ENCODE assay signal across 17 cellular contexts in the genomic region with DNA sequence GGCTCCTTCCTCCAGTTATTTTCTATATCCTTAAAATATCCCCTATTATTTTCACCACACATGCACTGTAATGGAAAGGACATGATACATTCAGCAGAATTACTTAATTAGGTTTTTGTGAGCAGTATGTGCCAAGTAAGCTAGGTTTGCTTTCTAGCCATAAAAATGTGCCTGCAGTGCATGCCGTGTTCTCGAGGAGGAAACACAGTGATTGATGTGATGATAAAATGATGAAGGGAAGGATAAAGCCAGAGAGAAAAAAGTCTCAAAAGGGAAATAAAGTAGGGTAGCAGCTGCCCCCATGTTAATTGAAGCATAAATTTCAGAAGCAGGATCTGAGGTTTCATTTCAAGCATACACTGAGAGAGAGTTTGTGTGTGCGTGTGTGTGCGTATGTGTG.
DNase-seq lines count a peak whose midpoint lies in the region; ATAC-seq, FAIRE-seq and TF ChIP-seq lines count a peak whose summit lies in the region.
"Had no signal": no experiment of that assay in that cellular context is flagged by ENCODE, and none has a peak within 500 bp of the region (broad histone marks: within the 10 kb centered on the region; RNA-seq: fewer than 3 reads in every experiment).

No MANE protein-coding gene starts in this region.

- H3K27me3 ChIP-seq in BLaER1 = no peaks in the 10 kb centered on the region

- DNase-seq in NCI-H69 (lab: John Stamatoyannopoulos, UW) (peak; percentile 32), urothelium cell line (ENCODE audit: low spot score) (no peak), middle frontal gyrus (ENCODE audit: extremely low spot score, low spot score) (no peak)
- no peak for DNase-seq in stimulated activated effector memory CD8-positive, alpha-beta T cell treated with anti-CD3 and anti-CD28 coated beads, Interleukin-12 subunit alpha, Interleukin-12 subunit beta, amount 100 ng/mL, for 72 hours (ENCODE audit: low spot score in 2 of 2)
- DNase-seq: AML-193; Calu3; CD8-positive, alpha-beta T cell; DMS79 treated with DMSO at 0.1 percent for 48 hours; GF-D8; GOT3; H7; HFFc6 had no signal

- H3K27ac ChIP-seq in BLaER1 = no peak overlapping the region

- H3K4me1 Mint-ChIP-seq in stimulated activated effector memory CD8-positive, alpha-beta T cell treated with anti-CD3 and anti-CD28 coated beads, Interleukin-12 subunit alpha, Interleukin-12 subunit beta, amount 100 ng/mL, for 72 hours = no peaks in the 10 kb centered on the region

- H3K27ac Mint-ChIP-seq in stimulated activated effector memory CD8-positive, alpha-beta T cell treated with anti-CD3 and anti-CD28 coated beads, Interleukin-12 subunit alpha, Interleukin-12 subunit beta, amount 100 ng/mL, for 72 hours = no peak overlapping the region
- H3K27ac Mint-ChIP-seq: CD8-positive, alpha-beta T cell; HFFc6 had no signal

- H3K9me3 Mint-ChIP-seq in stimulated activated effector memory CD8-positive, alpha-beta T cell treated with anti-CD3 and anti-CD28 coated beads, Interleukin-12 subunit alpha, Interleukin-12 subunit beta, amount 100 ng/mL, for 72 hours = peaks cover 19% of the 10 kb centered on the region

- peak; percentile 66; the same call in 2 of the 3 replicates for ATAC-seq in SK-N-SH treated with all-trans-retinoic acid at 6 μM for 48 hours
- ATAC-seq in stimulated activated effector memory CD8-positive, alpha-beta T cell treated with anti-CD3 and anti-CD28 coated beads, Interleukin-12 subunit alpha, Interleukin-12 subunit beta, amount 100 ng/mL, for 72 hours = no peak
- ATAC-seq in GM19455 (IDR thresholded peaks at IDR 0.05; ENCODE audit: unreplicated experiment) = no peak
- ATAC-seq: CD8-positive, alpha-beta T cell; HCT116 had no signal

- H4K20me1 ChIP-seq in BLaER1 = no peaks in the 10 kb centered on the region

- no peak overlapping the region for H3K4me3 ChIP-seq in BLaER1

- H3K4me2 ChIP-seq in BLaER1 = peak overlapping the region; percentile 49

- no peaks in the 10 kb centered on the region for H3K36me3 Mint-ChIP-seq in stimulated activated effector memory CD8-positive, alpha-beta T cell treated with anti-CD3 and anti-CD28 coated beads, Interleukin-12 subunit alpha, Interleukin-12 subunit beta, amount 100 ng/mL, for 72 hours
- H3K36me3 Mint-ChIP-seq: CD8-positive, alpha-beta T cell had no signal

- peaks cover 23% of the 10 kb centered on the region for H3K4me1 ChIP-seq in BLaER1

- H3K4me3 Mint-ChIP-seq in stimulated activated effector memory CD8-positive, alpha-beta T cell treated with anti-CD3 and anti-CD28 coated beads, Interleukin-12 subunit alpha, Interleukin-12 subunit beta, amount 100 ng/mL, for 72 hours = no peak overlapping the region
- H3K4me3 Mint-ChIP-seq: CD8-positive, alpha-beta T cell; HFFc6 had no signal

- H3K36me3 ChIP-seq in BLaER1 = no peaks in the 10 kb centered on the region

- FAIRE-seq in urothelium cell line (lab: Jason Lieb, UNC) = peak; percentile 93
- FAIRE-seq: A204.1 had no signal

- no peak overlapping the region for H3K9ac ChIP-seq in BLaER1

- H3K9me3 ChIP-seq in BLaER1 = peaks cover 11% of the 10 kb centered on the region; the same call in 1 of the 2 replicates

TF ChIP-seq in SK-N-SH treated with all-trans-retinoic acid at 6 μM for 48 hours, 23 proteins besides CTCF, POLR2A, EP300 and RAD21:
- TF ChIP-seq, protein P1, sequence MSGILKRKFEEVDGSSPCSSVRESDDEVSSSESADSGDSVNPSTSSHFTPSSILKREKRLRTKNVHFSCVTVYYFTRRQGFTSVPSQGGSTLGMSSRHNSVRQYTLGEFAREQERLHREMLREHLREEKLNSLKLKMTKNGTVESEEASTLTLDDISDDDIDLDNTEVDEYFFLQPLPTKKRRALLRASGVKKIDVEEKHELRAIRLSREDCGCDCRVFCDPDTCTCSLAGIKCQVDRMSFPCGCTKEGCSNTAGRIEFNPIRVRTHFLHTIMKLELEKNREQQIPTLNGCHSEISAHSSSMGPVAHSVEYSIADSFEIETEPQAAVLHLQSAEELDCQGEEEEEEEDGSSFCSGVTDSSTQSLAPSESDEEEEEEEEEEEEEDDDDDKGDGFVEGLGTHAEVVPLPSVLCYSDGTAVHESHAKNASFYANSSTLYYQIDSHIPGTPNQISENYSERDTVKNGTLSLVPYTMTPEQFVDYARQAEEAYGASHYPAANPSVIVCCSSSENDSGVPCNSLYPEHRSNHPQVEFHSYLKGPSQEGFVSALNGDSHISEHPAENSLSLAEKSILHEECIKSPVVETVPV (CRISPR knock-in tag; IDR thresholded peaks at IDR 0.05) = no peak
- TF ChIP-seq TCF4 (CRISPR knock-in tag; IDR thresholded peaks at IDR 0.05; ENCODE audit: borderline replicate concordance) (no peak), ZC3H10 (CRISPR knock-in tag; IDR thresholded peaks at IDR 0.05) (no peak), ZFP30 (CRISPR knock-in tag; IDR thresholded peaks at IDR 0.05) (no peak), PPARA (CRISPR knock-in tag; IDR thresholded peaks at IDR 0.05; ENCODE audit: borderline replicate concordance) (no peak), BACH2 (CRISPR knock-in tag; IDR thresholded peaks at IDR 0.05; ENCODE audit: borderline replicate concordance) (no peak), ZNF565 (CRISPR knock-in tag; conservative IDR thresholded peaks at IDR 0.05; ENCODE audit: low read depth) (no peak), ESRRG (CRISPR knock-in tag; IDR thresholded peaks at IDR 0.05) (no peak)
- TF ChIP-seq, protein P2, sequence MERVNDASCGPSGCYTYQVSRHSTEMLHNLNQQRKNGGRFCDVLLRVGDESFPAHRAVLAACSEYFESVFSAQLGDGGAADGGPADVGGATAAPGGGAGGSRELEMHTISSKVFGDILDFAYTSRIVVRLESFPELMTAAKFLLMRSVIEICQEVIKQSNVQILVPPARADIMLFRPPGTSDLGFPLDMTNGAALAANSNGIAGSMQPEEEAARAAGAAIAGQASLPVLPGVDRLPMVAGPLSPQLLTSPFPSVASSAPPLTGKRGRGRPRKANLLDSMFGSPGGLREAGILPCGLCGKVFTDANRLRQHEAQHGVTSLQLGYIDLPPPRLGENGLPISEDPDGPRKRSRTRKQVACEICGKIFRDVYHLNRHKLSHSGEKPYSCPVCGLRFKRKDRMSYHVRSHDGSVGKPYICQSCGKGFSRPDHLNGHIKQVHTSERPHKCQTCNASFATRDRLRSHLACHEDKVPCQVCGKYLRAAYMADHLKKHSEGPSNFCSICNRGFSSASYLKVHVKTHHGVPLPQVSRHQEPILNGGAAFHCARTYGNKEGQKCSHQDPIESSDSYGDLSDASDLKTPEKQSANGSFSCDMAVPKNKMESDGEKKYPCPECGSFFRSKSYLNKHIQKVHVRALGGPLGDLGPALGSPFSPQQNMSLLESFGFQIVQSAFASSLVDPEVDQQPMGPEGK (CRISPR knock-in tag; IDR thresholded peaks at IDR 0.05; ENCODE audit: borderline replicate concordance) = no peak
- TF ChIP-seq, protein P3, sequence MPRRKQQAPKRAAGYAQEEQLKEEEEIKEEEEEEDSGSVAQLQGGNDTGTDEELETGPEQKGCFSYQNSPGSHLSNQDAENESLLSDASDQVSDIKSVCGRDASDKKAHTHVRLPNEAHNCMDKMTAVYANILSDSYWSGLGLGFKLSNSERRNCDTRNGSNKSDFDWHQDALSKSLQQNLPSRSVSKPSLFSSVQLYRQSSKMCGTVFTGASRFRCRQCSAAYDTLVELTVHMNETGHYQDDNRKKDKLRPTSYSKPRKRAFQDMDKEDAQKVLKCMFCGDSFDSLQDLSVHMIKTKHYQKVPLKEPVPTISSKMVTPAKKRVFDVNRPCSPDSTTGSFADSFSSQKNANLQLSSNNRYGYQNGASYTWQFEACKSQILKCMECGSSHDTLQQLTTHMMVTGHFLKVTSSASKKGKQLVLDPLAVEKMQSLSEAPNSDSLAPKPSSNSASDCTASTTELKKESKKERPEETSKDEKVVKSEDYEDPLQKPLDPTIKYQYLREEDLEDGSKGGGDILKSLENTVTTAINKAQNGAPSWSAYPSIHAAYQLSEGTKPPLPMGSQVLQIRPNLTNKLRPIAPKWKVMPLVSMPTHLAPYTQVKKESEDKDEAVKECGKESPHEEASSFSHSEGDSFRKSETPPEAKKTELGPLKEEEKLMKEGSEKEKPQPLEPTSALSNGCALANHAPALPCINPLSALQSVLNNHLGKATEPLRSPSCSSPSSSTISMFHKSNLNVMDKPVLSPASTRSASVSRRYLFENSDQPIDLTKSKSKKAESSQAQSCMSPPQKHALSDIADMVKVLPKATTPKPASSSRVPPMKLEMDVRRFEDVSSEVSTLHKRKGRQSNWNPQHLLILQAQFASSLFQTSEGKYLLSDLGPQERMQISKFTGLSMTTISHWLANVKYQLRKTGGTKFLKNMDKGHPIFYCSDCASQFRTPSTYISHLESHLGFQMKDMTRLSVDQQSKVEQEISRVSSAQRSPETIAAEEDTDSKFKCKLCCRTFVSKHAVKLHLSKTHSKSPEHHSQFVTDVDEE (CRISPR knock-in tag; IDR thresholded peaks at IDR 0.05) = no peak
